1 cellular context compared by ENCODE assay signal in the genomic region with DNA sequence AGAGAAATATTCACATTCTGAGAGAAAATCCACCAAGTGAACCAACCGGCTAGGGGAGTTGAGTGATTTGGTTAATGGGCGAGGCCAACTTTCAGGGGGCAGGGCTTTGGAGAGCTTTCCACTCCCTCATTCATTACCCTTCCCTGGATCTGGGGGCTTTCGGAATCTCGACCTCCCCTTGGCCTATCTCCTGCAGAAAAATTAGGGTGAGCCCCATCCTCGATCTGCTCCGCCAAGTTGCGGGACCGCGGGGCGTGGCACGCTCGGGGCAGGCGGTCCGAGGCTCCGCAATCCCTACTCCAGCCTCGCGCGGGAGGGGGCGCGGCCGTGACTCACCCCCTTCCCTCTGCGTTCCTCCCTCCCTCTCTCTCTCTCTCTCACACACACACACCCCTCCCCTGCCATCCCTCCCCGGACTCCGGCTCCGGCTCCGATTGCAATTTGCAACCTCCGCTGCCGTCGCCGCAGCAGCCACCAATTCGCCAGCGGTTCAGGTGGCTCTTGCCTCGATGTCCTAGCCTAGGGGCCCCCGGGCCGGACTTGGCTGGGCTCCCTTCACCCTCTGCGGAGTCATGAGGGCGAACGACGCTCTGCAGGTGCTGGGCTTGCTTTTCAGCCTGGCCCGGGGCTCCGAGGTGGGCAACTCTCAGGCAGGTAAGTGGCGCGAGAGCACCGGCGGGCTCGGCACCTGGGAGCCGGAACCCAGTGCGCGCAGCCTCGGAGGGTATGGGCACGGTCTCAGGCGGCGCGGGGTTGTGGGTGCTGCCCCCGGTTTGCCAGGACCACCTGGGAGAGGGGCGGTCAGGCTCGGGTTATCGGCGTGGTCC.
TF ChIP-seq lines count a peak whose summit lies in the region.

Gene ERBB3, plus strand, starts transcription at position 437 of the 827 bp plus-strand sequence. Its CDS starts 136 bp downstream, at position 573.

TF ChIP-seq in HepG2, 621 proteins besides CTCF, POLR2A, EP300 and RAD21 (continued from another document and continues in another):
- TF ChIP-seq, protein P1, sequence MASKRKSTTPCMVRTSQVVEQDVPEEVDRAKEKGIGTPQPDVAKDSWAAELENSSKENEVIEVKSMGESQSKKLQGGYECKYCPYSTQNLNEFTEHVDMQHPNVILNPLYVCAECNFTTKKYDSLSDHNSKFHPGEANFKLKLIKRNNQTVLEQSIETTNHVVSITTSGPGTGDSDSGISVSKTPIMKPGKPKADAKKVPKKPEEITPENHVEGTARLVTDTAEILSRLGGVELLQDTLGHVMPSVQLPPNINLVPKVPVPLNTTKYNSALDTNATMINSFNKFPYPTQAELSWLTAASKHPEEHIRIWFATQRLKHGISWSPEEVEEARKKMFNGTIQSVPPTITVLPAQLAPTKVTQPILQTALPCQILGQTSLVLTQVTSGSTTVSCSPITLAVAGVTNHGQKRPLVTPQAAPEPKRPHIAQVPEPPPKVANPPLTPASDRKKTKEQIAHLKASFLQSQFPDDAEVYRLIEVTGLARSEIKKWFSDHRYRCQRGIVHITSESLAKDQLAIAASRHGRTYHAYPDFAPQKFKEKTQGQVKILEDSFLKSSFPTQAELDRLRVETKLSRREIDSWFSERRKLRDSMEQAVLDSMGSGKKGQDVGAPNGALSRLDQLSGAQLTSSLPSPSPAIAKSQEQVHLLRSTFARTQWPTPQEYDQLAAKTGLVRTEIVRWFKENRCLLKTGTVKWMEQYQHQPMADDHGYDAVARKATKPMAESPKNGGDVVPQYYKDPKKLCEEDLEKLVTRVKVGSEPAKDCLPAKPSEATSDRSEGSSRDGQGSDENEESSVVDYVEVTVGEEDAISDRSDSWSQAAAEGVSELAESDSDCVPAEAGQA (IDR thresholded peaks at IDR 0.05; ENCODE audit: low read depth), result 0 out of 2 replicates have a peak, but pooled peaks have one; percentile 46
- TF ChIP-seq, protein P1 (CRISPR knock-in tag; IDR thresholded peaks at IDR 0.05; ENCODE audit: borderline replicate concordance), result peak; percentile 55; the same call in 1 of the 2 replicates
- no peak for TF ChIP-seq MAFF (IDR thresholded peaks at IDR 0.05; ENCODE audit: low read depth, low read length)
- peak; percentile 59; the same call in 1 of the 2 replicates for TF ChIP-seq ZGPAT (CRISPR knock-in tag; IDR thresholded peaks at IDR 0.05)
- TF ChIP-seq TEAD2 (CRISPR knock-in tag; IDR thresholded peaks at IDR 0.05), result 0 out of 2 replicates have a peak, but pooled peaks have one; percentile 56
- TF ChIP-seq MEIS1 (CRISPR knock-in tag; IDR thresholded peaks at IDR 0.05; ENCODE audit: borderline replicate concordance), result no peak
- peak; percentile 90 for TF ChIP-seq HNRNPK (IDR thresholded peaks at IDR 0.05; ENCODE audit: low read depth, low read length, poor library complexity, severe bottlenecking)
- TF ChIP-seq, protein P2, sequence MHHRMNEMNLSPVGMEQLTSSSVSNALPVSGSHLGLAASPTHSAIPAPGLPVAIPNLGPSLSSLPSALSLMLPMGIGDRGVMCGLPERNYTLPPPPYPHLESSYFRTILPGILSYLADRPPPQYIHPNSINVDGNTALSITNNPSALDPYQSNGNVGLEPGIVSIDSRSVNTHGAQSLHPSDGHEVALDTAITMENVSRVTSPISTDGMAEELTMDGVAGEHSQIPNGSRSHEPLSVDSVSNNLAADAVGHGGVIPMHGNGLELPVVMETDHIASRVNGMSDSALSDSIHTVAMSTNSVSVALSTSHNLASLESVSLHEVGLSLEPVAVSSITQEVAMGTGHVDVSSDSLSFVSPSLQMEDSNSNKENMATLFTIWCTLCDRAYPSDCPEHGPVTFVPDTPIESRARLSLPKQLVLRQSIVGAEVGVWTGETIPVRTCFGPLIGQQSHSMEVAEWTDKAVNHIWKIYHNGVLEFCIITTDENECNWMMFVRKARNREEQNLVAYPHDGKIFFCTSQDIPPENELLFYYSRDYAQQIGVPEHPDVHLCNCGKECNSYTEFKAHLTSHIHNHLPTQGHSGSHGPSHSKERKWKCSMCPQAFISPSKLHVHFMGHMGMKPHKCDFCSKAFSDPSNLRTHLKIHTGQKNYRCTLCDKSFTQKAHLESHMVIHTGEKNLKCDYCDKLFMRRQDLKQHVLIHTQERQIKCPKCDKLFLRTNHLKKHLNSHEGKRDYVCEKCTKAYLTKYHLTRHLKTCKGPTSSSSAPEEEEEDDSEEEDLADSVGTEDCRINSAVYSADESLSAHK (CRISPR knock-in tag; IDR thresholded peaks at IDR 0.05; ENCODE audit: borderline replicate concordance), result no peak
- TF ChIP-seq ZNF274 (CRISPR knock-in tag; IDR thresholded peaks at IDR 0.05), result peak; percentile 73; the same call in 1 of the 2 replicates
- no peak for TF ChIP-seq GTF3A (CRISPR knock-in tag; conservative IDR thresholded peaks at IDR 0.05)
- TF ChIP-seq IKZF4 (CRISPR knock-in tag; IDR thresholded peaks at IDR 0.05; ENCODE audit: borderline replicate concordance, low read depth, not compliant biosample characterization), result no peak
- no peak for TF ChIP-seq ZNF205 (CRISPR knock-in tag; IDR thresholded peaks at IDR 0.05)
- no peak for TF ChIP-seq KLF9 (CRISPR knock-in tag; IDR thresholded peaks at IDR 0.05; ENCODE audit: low read depth)
- TF ChIP-seq CBX1 (IDR thresholded peaks at IDR 0.05; ENCODE audit: low read depth), result no peak
- no peak for TF ChIP-seq DDIT3 (CRISPR knock-in tag; IDR thresholded peaks at IDR 0.05)
- no peak for TF ChIP-seq SCMH1 (CRISPR knock-in tag; IDR thresholded peaks at IDR 0.05; ENCODE audit: borderline replicate concordance)
- 0 out of 2 replicates have a peak, but pooled peaks have one; percentile 34 for TF ChIP-seq ZNF253 (CRISPR knock-in tag; IDR thresholded peaks at IDR 0.05; ENCODE audit: borderline replicate concordance)
- TF ChIP-seq PRDM15 (CRISPR knock-in tag; IDR thresholded peaks at IDR 0.05), result peak; percentile 79
- 0 out of 2 replicates have a peak, but pooled peaks have one; percentile 53 for TF ChIP-seq ZNF33B (CRISPR knock-in tag; IDR thresholded peaks at IDR 0.05)
- TF ChIP-seq MBNL3 (CRISPR knock-in tag; conservative IDR thresholded peaks at IDR 0.05), result no peak
- peak; percentile 65; the same call in 1 of the 2 replicates for TF ChIP-seq TARDBP (CRISPR knock-in tag; IDR thresholded peaks at IDR 0.05)
- TF ChIP-seq SP140L (CRISPR knock-in tag; IDR thresholded peaks at IDR 0.05; ENCODE audit: borderline replicate concordance), result no peak
- TF ChIP-seq FIP1L1 (IDR thresholded peaks at IDR 0.05; ENCODE audit: borderline replicate concordance, insufficient read depth, low read depth, low read length), result 0 out of 2 replicates have a peak, but pooled peaks have one; percentile 18
- no peak; the same call in 1 of the 2 replicates for TF ChIP-seq ZNF879 (CRISPR knock-in tag; IDR thresholded peaks at IDR 0.05)
- TF ChIP-seq ZFP62 (CRISPR knock-in tag; IDR thresholded peaks at IDR 0.05), result no peak
- TF ChIP-seq PAWR (CRISPR knock-in tag; IDR thresholded peaks at IDR 0.05; ENCODE audit: borderline replicate concordance), result no peak
- TF ChIP-seq ZNF614 (CRISPR knock-in tag; IDR thresholded peaks at IDR 0.05; ENCODE audit: borderline replicate concordance), result no peak
- no peak for TF ChIP-seq ZMYM4 (CRISPR knock-in tag; IDR thresholded peaks at IDR 0.05)
- no peak for TF ChIP-seq RNF219 (CRISPR knock-in tag; IDR thresholded peaks at IDR 0.05)
- no peak for TF ChIP-seq PITX1 (CRISPR knock-in tag; IDR thresholded peaks at IDR 0.05)
- TF ChIP-seq, protein P3, sequence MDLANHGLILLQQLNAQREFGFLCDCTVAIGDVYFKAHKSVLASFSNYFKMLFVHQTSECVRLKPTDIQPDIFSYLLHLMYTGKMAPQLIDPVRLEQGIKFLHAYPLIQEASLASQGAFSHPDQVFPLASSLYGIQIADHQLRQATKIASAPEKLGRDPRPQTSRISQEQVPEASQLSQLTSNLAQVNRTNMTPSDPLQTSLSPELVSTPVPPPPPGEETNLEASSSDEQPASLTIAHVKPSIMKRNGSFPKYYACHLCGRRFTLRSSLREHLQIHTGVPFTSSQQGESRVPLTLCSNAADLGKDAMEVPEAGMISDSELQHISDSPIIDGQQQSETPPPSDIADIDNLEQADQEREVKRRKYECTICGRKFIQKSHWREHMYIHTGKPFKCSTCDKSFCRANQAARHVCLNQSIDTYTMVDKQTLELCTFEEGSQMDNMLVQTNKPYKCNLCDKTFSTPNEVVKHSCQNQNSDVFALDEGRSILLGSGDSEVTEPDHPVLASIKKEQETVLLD (CRISPR knock-in tag; IDR thresholded peaks at IDR 0.05; ENCODE audit: low read depth), result peak; percentile 75
- TF ChIP-seq GATAD2A (CRISPR knock-in tag; IDR thresholded peaks at IDR 0.05), result peak; percentile 53; the same call in 1 of the 2 replicates
- TF ChIP-seq DRAP1 (CRISPR knock-in tag; IDR thresholded peaks at IDR 0.05), result peak; percentile 70
- peak; percentile 56 for TF ChIP-seq RXRB (CRISPR knock-in tag; IDR thresholded peaks at IDR 0.05; ENCODE audit: borderline replicate concordance)
- TF ChIP-seq CBX2 (IDR thresholded peaks at IDR 0.05; ENCODE audit: low read depth, low read length), result no peak
- TF ChIP-seq CBX2 (CRISPR knock-in tag; IDR thresholded peaks at IDR 0.05; ENCODE audit: low read depth), result peak; percentile 69; the same call in 1 of the 2 replicates
- peak; percentile 57 for TF ChIP-seq HNRNPLL (IDR thresholded peaks at IDR 0.05; ENCODE audit: low read depth, low read length, poor library complexity, severe bottlenecking)
- TF ChIP-seq HES4 (CRISPR knock-in tag; IDR thresholded peaks at IDR 0.05; ENCODE audit: borderline replicate concordance), result peak; percentile 69; the same call in 1 of the 2 replicates
- no peak; the same call in 2 of the 3 replicates for TF ChIP-seq MXI1 (IDR thresholded peaks at IDR 0.05; ENCODE audit: borderline replicate concordance, low read depth, low read length)
